1 cellular context compared by ENCODE assay signal in genomic region chr1:1329304-1330210, GRCh38.
TF ChIP-seq lines count a peak whose summit lies in the region.

No MANE protein-coding gene starts in this region.

TF ChIP-seq in K562, 482 proteins besides CTCF, POLR2A, EP300 and RAD21 (continued from another document):
- 0 out of 2 replicates have a peak, but pooled peaks have one; percentile 68 for TF ChIP-seq NR2C2 (CRISPR knock-in tag; IDR thresholded peaks at IDR 0.05)
- no peak for TF ChIP-seq NR2C2 (tag; IDR thresholded peaks at IDR 0.05)
- no peak for TF ChIP-seq FOXK2 (conservative IDR thresholded peaks at IDR 0.05 in 1 of 2, IDR thresholded peaks at IDR 0.05 in 1 of 2; ENCODE audit: low read depth in 2 of 2)
- TF ChIP-seq RBM22 (IDR thresholded peaks at IDR 0.05; ENCODE audit: low read depth, low read length, poor library complexity, severe bottlenecking): peak; percentile 89
- peak; percentile 45; the same call in 1 of the 2 replicates for TF ChIP-seq POLR2AphosphoS2 (IDR thresholded peaks at IDR 0.05; ENCODE audit: low read length)
- TF ChIP-seq, protein P1, sequence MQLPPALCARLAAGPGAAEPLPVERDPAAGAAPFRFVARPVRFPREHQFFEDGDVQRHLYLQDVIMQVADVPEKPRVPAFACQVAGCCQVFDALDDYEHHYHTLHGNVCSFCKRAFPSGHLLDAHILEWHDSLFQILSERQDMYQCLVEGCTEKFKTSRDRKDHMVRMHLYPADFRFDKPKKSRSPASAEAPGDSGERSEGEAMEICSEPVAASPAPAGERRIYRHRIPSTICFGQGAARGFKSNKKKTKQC (CRISPR knock-in tag; IDR thresholded peaks at IDR 0.05): 0 out of 2 replicates have a peak, but pooled peaks have one; percentile 41
- TF ChIP-seq EHMT2 (IDR thresholded peaks at IDR 0.05): no peak
